12 cellular contexts compared by ENCODE assay signal in the genomic region with DNA sequence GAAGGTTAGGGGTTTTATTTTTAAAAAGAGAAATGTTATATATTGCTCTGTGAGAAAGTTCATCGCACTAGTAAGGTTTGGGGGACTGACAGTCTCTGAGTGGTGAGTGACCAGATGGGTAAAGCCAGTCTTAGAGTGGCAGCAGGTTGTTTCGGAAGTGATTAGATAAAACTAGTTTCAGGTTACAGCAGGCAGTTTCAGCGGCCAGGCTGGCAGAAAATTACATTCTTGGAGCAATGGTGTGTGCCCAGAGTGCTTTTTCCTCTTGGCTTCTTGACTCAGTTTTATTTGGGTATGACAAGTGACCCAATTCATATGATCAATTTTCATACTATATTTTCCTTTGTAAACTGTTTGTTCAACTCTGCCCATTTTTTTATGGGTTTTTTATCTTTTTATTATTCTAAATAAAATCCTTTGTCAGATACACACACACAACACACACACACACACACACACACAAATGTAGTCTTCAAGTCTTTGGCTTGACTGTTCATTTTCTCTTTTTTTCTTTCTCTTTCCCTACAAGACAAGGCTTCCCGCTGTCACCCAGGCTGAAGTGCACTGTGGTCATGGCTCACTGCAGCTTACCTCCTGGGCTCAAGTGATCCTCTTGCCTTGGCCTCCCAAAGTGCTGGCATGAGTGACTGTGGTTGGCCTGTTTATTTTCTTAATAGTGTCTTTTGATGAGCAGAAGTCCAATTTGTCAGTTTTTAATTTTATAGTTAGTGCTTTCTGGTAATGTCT. TPM values are rescaled to one million over a fixed set of nuclear protein-coding genes. Genes with fewer than 3 reads are reported as not detected.
A peak's percentile ranks its signal among the peaks of the same experiment; 100 is the strongest.
DNase-seq lines count a peak whose midpoint lies in the region; ATAC-seq, FAIRE-seq and TF ChIP-seq lines count a peak whose summit lies in the region.
"Had no signal": no experiment of that assay in that cellular context is flagged by ENCODE, and none has a peak within 500 bp of the region (broad histone marks: within the 10 kb centered on the region; RNA-seq: fewer than 3 reads in every experiment).

No MANE protein-coding gene starts in this region.

- no peak overlapping the region for H2BK20ac ChIP-seq in H9 (ENCODE audit: low read depth, low read length, poor library complexity, severe bottlenecking)

- TF ChIP-seq CTCF in WTC11 (IDR thresholded peaks at IDR 0.05) (no peak), tibial nerve (IDR thresholded peaks at IDR 0.05) (no peak), H9 (conservative IDR thresholded peaks at IDR 0.05) (no peak)

- no peak overlapping the region for H3K14ac ChIP-seq in H9 (ENCODE audit: insufficient read depth, low read length)

- H3K79me1 ChIP-seq in mesendoderm (ENCODE audit: low read length) (peaks cover 9% of the 10 kb centered on the region), H9 (ENCODE audit: insufficient read depth, low read depth, low read length, poor library complexity, severe bottlenecking) (no peaks in the 10 kb centered on the region)

- H3K9ac ChIP-seq in mesendoderm (ENCODE audit: low read length) (no peak overlapping the region), H9 (ENCODE audit: extremely low read depth, insufficient read length, low read length) (no peak overlapping the region)

- H3K4me1 ChIP-seq in mesendoderm (ENCODE audit: control insufficient read depth, low read depth, low read length) (peaks cover 2% of the 10 kb centered on the region), tibial nerve (peaks cover 0 to 12% (median 0%) of the 10 kb centered on the region in 4 donors), H9 (ENCODE audit: insufficient read depth, low read length) (no peaks in the 10 kb centered on the region)

- H4K5ac ChIP-seq in mesendoderm (ENCODE audit: low read length) (no peak overlapping the region), H9 (ENCODE audit: insufficient read length, low read depth, low read length) (no peak overlapping the region)

- no peak overlapping the region for H3T11ph ChIP-seq in H9 (ENCODE audit: low read length)

- H3K27me3 Mint-ChIP-seq in WTC11 (ENCODE audit: low read depth) (no peaks in the 10 kb centered on the region), H9 (ENCODE audit: low read depth) (no peaks in the 10 kb centered on the region; the same call in 1 of the 2 replicates)
- H3K27me3 Mint-ChIP-seq: activated CD4-positive, alpha-beta T cell treated with anti-CD3 and anti-CD28 coated beads, Interleukin-2, amount 10 ng/mL, durations not matched to agents 24 days and 14 days had no signal

- TF ChIP-seq EP300 in tibial nerve (IDR thresholded peaks at IDR 0.05) = no peak

- H3K18ac ChIP-seq in mesendoderm (ENCODE audit: low read length) (no peak overlapping the region), H9 (ENCODE audit: insufficient read length, low read depth, low read length) (no peak overlapping the region)

- peak overlapping the region; percentile 28; the same call in 1 of the 2 replicates for H3K27ac Mint-ChIP-seq in WTC11
- peak overlapping the region in 1 of 3 experiments; percentile 74; a peak in 2 of 7 replicates for H3K27ac Mint-ChIP-seq in H9
- H3K27ac Mint-ChIP-seq: activated CD4-positive, alpha-beta T cell treated with anti-CD3 and anti-CD28 coated beads, Interleukin-2, amount 10 ng/mL, durations not matched to agents 24 days and 14 days had no signal

- H3K36me3 ChIP-seq in mesendoderm (ENCODE audit: control insufficient read depth, insufficient read depth, low read length) (no peaks in the 10 kb centered on the region), tibial nerve (peaks cover 0 to 8% (median 0%) of the 10 kb centered on the region in 3 donors)

- no peak overlapping the region for H4K91ac ChIP-seq in H9 (ENCODE audit: insufficient read length, low read depth, low read length)

- no peak overlapping the region for H3K56ac ChIP-seq in mesendoderm (ENCODE audit: low read length)
- H3K56ac ChIP-seq in H9 (ENCODE audit: insufficient read length, low read depth, low read length) = no peak overlapping the region

- no peak for DNase-seq in GM12891 (ENCODE audit: insufficient read length, low spot score)
- peak; percentile 50 for DNase-seq in NCI-H146 treated with DMSO at 0.1 percent for 48 hours (lab: John Stamatoyannopoulos, UW; ENCODE audit: unreplicated experiment)
- no peak for DNase-seq in WTC11 (ENCODE audit: low spot score)
- DNase-seq in mesendoderm = peak; percentile 45
- DNase-seq in DMS114 treated with DMSO at 0.1 percent for 48 hours (lab: John Stamatoyannopoulos, UW; ENCODE audit: unreplicated experiment) = no peak
- DNase-seq in tibial nerve (ENCODE audit: low spot score in 2 of 2) = no peak
- no peak for DNase-seq in stimulated activated naive CD4-positive, alpha-beta T cell (lab: John Stamatoyannopoulos, UW)
- no peak for DNase-seq in H9
- DNase-seq: activated CD4-positive, alpha-beta T cell treated with anti-CD3 and anti-CD28 coated beads, Interleukin-2, amount 10 ng/mL, durations not matched to agents 24 days and 14 days; COR-L47 had no signal

- H2BK15ac ChIP-seq in mesendoderm (replicated peaks; ENCODE audit: low read depth) (no peak overlapping the region), H9 (ENCODE audit: low read depth, low read length) (no peak overlapping the region)

- H4K8ac ChIP-seq in mesendoderm (ENCODE audit: low read depth, low read length) (no peak overlapping the region), H9 (replicated peaks; ENCODE audit: insufficient read length, low read depth, low read length) (no peak overlapping the region)

- peak; percentile 5 for FAIRE-seq in GM12891 (lab: Jason Lieb, UNC)

- TF ChIP-seq POLR2A in GM12891 (IDR thresholded peaks at IDR 0.05; ENCODE audit: low read depth, low read length) (no peak), tibial nerve (IDR thresholded peaks at IDR 0.05) (no peak)

- no peak overlapping the region for H3K27ac ChIP-seq in mesendoderm (ENCODE audit: low read depth, low read length)
- no peak overlapping the region for H3K27ac ChIP-seq in tibial nerve
- no peak overlapping the region for H3K27ac ChIP-seq in H9 (ENCODE audit: insufficient read length, low read depth, low read length)

- no peak overlapping the region for H2BK120ac ChIP-seq in mesendoderm (ENCODE audit: low read depth, low read length)
- H2BK120ac ChIP-seq in H9 (ENCODE audit: low read depth, low read length, poor library complexity, severe bottlenecking) = no peak overlapping the region

- no peak overlapping the region for H3K23ac ChIP-seq in mesendoderm (ENCODE audit: low read length)
- no peak overlapping the region for H3K23ac ChIP-seq in H9 (ENCODE audit: insufficient read length, low read depth, low read length)

- peaks cover 40% of the 10 kb centered on the region for H3K9me3 Mint-ChIP-seq in WTC11
- peaks cover 22 to 29% of the 10 kb centered on the region in 2 experiments; a peak in 4 of 5 replicates for H3K9me3 Mint-ChIP-seq in H9

- POLR2A ChIA-PET in WTC11 (lab: Charles Lee) = no interaction called here

- no peak overlapping the region for H2BK12ac ChIP-seq in H9 (ENCODE audit: insufficient read length, low read depth, low read length)

- H2AK5ac ChIP-seq in mesendoderm (ENCODE audit: low read length) (no peak overlapping the region), H9 (ENCODE audit: insufficient read length, low read length) (no peak overlapping the region)

- H3K4me3 Mint-ChIP-seq in WTC11 (no peak overlapping the region), H9 (no peak overlapping the region)
- H3K4me3 Mint-ChIP-seq: activated CD4-positive, alpha-beta T cell treated with anti-CD3 and anti-CD28 coated beads, Interleukin-2, amount 10 ng/mL, durations not matched to agents 24 days and 14 days had no signal

- H3K79me2 ChIP-seq in mesendoderm (ENCODE audit: control insufficient read depth, insufficient read depth, low read length) = peaks cover 21% of the 10 kb centered on the region
- peaks cover 5% of the 10 kb centered on the region; the same call in 1 of the 2 replicates for H3K79me2 ChIP-seq in H9 (ENCODE audit: insufficient read depth, low read length)

- CTCF ChIA-PET in WTC11 (lab: Charles Lee) = interaction anchor here (0.9 kb wide), 1 partner anchor 172 kb away, joined by 3 read pairs; no protein-coding TSS in a partner anchor

- H3K4ac ChIP-seq in mesendoderm (ENCODE audit: low read depth, low read length) (no peak overlapping the region), H9 (ENCODE audit: low read depth, low read length) (no peak overlapping the region)

- no peak overlapping the region for H2BK5ac ChIP-seq in mesendoderm (ENCODE audit: low read length)
- H2BK5ac ChIP-seq in H9 (ENCODE audit: insufficient read length, low read length) = no peak overlapping the region

- no peaks in the 10 kb centered on the region for H4K20me1 ChIP-seq in H9 (ENCODE audit: control insufficient read depth, insufficient read depth, insufficient read length)

- H3K4me1 Mint-ChIP-seq in WTC11 (peaks cover 24% of the 10 kb centered on the region), H9 (peaks cover 16% of the 10 kb centered on the region in 2 experiments)
- H3K4me1 Mint-ChIP-seq: activated CD4-positive, alpha-beta T cell treated with anti-CD3 and anti-CD28 coated beads, Interleukin-2, amount 10 ng/mL, durations not matched to agents 24 days and 14 days had no signal

- no peak overlapping the region for H3K4me3 ChIP-seq in mesendoderm (ENCODE audit: low read length)
- H3K4me3 ChIP-seq in tibial nerve = no peak overlapping the region
- H3K4me3 ChIP-seq: lung had no signal

- no peak overlapping the region for H2AFZ ChIP-seq in H9 (ENCODE audit: low read length)

- WGBS in mesendoderm (ENCODE audit: extremely low coverage, insufficient coverage, low lambda C conversion rate) = no CpG with 5 or more reads among the region's 4 CpGs
- WGBS in tibial nerve, 2 donors = 80 to 82% methylated on average over 4 of the region's 4 CpGs
- no CpG with 5 or more reads among the region's 4 CpGs for WGBS in H9 (ENCODE audit: extremely low coverage, insufficient read length, low lambda C conversion rate)

- H3K9me3 ChIP-seq in tibial nerve (peaks cover 0 to 16% (median 0%) of the 10 kb centered on the region in 4 donors), H9 (ENCODE audit: control insufficient read depth, low read depth, low read length) (no peaks in the 10 kb centered on the region)

- ATAC-seq in WTC11 = no peak
- ATAC-seq: esophagus mucosa had no signal

- H3K23me2 ChIP-seq in H9 (ENCODE audit: insufficient read length, low read depth, low read length, poor library complexity, severe bottlenecking) = no peaks in the 10 kb centered on the region

- no peaks in the 10 kb centered on the region for H3K27me3 ChIP-seq in mesendoderm (ENCODE audit: insufficient read depth, low read length, poor library complexity)
- H3K27me3 ChIP-seq in tibial nerve = no peaks in the 10 kb centered on the region
- H3K27me3 ChIP-seq in H9 (ENCODE audit: insufficient read depth, low read length) = no peaks in the 10 kb centered on the region

- H3K4me2 ChIP-seq in mesendoderm (ENCODE audit: low read length) = no peak overlapping the region
- H3K4me2 ChIP-seq in H9 (ENCODE audit: insufficient read depth, insufficient read length, low read length) = no peak overlapping the region

- H3K36me3 Mint-ChIP-seq in WTC11 (peaks cover 33% of the 10 kb centered on the region), H9 (ENCODE audit: insufficient read depth in 1 of 3, low read depth in 3 of 3) (peaks cover 21 to 23% (median 22%) of the 10 kb centered on the region in 3 experiments)

RNA-seq across cellular contexts. Expression of gene RALBP1, which starts 30.9 kb away (rescaled TPM):
- polyA plus RNA-seq in GM12891 (2012; ENCODE audit: low read depth, missing spikeins) = 32.9 TPM
- 59.9 to 69.3 TPM (median 61.4 TPM) in 3 replicates for total RNA-seq in WTC11 (2021)
- polyA plus RNA-seq in mesendoderm (2013, experiment 1 of 2) = 103 TPM
- 104 TPM for polyA plus RNA-seq in mesendoderm (2013, experiment 2 of 2)
- total RNA-seq in tibial nerve = 100 to 1,000 TPM in 2 of 4 donors, 10 to 100 TPM in 2; 93.3 to 118 (median 99.5) TPM
- total RNA-seq in H9 (2021) = 49.6 and 51.0 TPM in 2 replicates

Comparison
In these comparisons a context has a peak if more than half of its experiments do, and no peak if none do; other contexts are left out.
1. DNase-seq: peak in NCI-H146 treated with DMSO at 0.1 percent for 48 hours (single experiment) and mesendoderm (single experiment); none in GM12891 (single experiment), WTC11 (single experiment), DMS114 treated with DMSO at 0.1 percent for 48 hours (single experiment), tibial nerve (0 of 2), stimulated activated naive CD4-positive, alpha-beta T cell (0 of 6) and H9 (single experiment).